In the genomic region with DNA sequence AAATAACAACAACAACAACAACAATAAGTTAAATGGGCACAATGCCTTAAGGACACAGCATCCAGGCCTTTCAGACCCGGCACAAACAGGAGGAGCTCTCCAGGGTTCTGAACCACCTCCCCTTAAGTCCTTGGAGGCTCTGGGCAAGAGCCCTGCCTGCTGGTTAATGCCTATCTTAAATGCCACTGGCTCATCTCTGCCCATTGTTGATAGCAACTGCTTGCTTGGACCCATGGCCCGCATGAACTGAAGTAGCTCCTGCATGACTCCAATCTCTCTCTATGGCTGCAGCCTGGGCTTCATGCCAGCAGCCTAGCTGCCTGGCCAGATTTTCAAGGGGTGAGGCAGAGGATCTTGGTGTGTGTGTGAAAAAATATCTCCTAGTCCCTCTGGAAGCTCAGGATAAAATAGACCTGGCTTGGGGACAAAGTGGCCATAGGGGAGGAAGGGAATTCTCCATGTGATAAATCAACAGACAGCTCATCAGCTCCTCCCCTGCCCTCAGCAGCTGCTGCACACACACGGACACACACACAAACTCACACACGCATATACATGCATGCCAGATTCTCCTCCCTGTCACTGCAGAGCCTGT, we compare ENCODE assay signal across 8 cellular contexts. TPM values are rescaled to one million over a fixed set of nuclear protein-coding genes. Genes with fewer than 3 reads are reported as not detected.
DNase-seq lines count a peak whose midpoint lies in the region; ATAC-seq and TF ChIP-seq lines count a peak whose summit lies in the region.

No MANE protein-coding gene starts in this region.

- in situ Hi-C loops in ACHN (cut with HindIII; ENCODE audit: low pct_ligation_motif_present, low pct_unique_long_range_greater_than_20kb, low sequenced_read_pairs): no loop called here

- no peak overlapping the region for H3K4me3 Mint-ChIP-seq in GM23338
- H3K4me3 Mint-ChIP-seq in activated T-helper 17 cell treated with anti-CD3 and anti-CD28 coated beads, Interleukin-2, amount 50 U/mL, for 72 hours: no peak overlapping the region

- ATAC-seq in GM23338: peak; percentile 93
- peak; percentile 80 for ATAC-seq in aorta (ENCODE audit: low FRiP score)
- no peak for ATAC-seq in activated T-helper 17 cell treated with anti-CD3 and anti-CD28 coated beads, Interleukin-2, amount 50 U/mL, for 72 hours (replicated peaks)
- no peak for ATAC-seq in HG03521 (IDR thresholded peaks at IDR 0.05; ENCODE audit: unreplicated experiment)

- H3K27me3 ChIP-seq in GM23338 (ENCODE audit: insufficient read depth): no peaks in the 10 kb centered on the region
- H3K27me3 ChIP-seq in aorta (ENCODE audit: control insufficient read depth in 1 of 2, insufficient read depth in 2 of 2, low read length in 1 of 2): no peaks in the 10 kb centered on the region

- no peak overlapping the region for H3K4me3 ChIP-seq in GM23338
- no peak overlapping the region for H3K4me3 ChIP-seq in cardiac fibroblast (replicated peaks in 1 of 2; ENCODE audit: low read depth in 2 of 2, low read length in 2 of 2)
- H3K4me3 ChIP-seq in aorta (ENCODE audit: low read length in 2 of 2): no peak overlapping the region

- no peaks in the 10 kb centered on the region for H3F3A ChIP-seq in GM23338 (replicated peaks; ENCODE audit: low read depth)

- H3K4me1 ChIP-seq in GM23338 (ENCODE audit: insufficient read depth) (0 out of 2 replicates have a peak, but pooled peaks cover 2% of the 10 kb centered on the region), aorta (ENCODE audit: control insufficient read depth in 1 of 2, insufficient read depth in 2 of 2, low read length in 2 of 2) (peaks cover 10 to 11% of the 10 kb centered on the region in 2 donors)

- no peak overlapping the region for H3K27ac Mint-ChIP-seq in GM23338
- H3K27ac Mint-ChIP-seq in activated T-helper 17 cell treated with anti-CD3 and anti-CD28 coated beads, Interleukin-2, amount 50 U/mL, for 72 hours: no peak overlapping the region

- no peaks in the 10 kb centered on the region for H3K79me2 ChIP-seq in GM23338 (replicated peaks; ENCODE audit: insufficient read depth)

- no peak overlapping the region for H3K4me2 ChIP-seq in GM23338

- H3K9me3 Mint-ChIP-seq in GM23338: no peaks in the 10 kb centered on the region; the same call in 2 of the 3 replicates
- H3K9me3 Mint-ChIP-seq in activated T-helper 17 cell treated with anti-CD3 and anti-CD28 coated beads, Interleukin-2, amount 50 U/mL, for 72 hours: no peaks in the 10 kb centered on the region

- H3K27ac ChIP-seq in GM23338 (ENCODE audit: low read depth) (no peak overlapping the region), aorta (ENCODE audit: low read depth in 1 of 2, low read length in 2 of 2) (no peak overlapping the region)

- peaks cover 6% of the 10 kb centered on the region for H3K27me3 Mint-ChIP-seq in GM23338 (ENCODE audit: insufficient read depth, low read depth, poor library complexity)
- no peaks in the 10 kb centered on the region for H3K27me3 Mint-ChIP-seq in activated T-helper 17 cell treated with anti-CD3 and anti-CD28 coated beads, Interleukin-2, amount 50 U/mL, for 72 hours

- H4K20me1 ChIP-seq in GM23338 (replicated peaks; ENCODE audit: insufficient read depth): peaks cover 22% of the 10 kb centered on the region; the same call in 1 of the 2 replicates

- H3K9me2 ChIP-seq in GM23338 (ENCODE audit: insufficient read depth): no peaks in the 10 kb centered on the region

- intact Hi-C loops in aorta (cut with DNase I): loop anchor here in 1 of 2 donors (10.0 kb wide), 1 partner anchor 174 kb away; no protein-coding TSS in a partner anchor

- H3K9me3 ChIP-seq in aorta (ENCODE audit: control insufficient read depth, low read length): no peaks in the 10 kb centered on the region

- peaks cover 11% of the 10 kb centered on the region for H3K4me1 Mint-ChIP-seq in GM23338
- no peaks in the 10 kb centered on the region for H3K4me1 Mint-ChIP-seq in activated T-helper 17 cell treated with anti-CD3 and anti-CD28 coated beads, Interleukin-2, amount 50 U/mL, for 72 hours

- H3K36me3 Mint-ChIP-seq in GM23338 (ENCODE audit: low read depth): no peaks in the 10 kb centered on the region
- no peaks in the 10 kb centered on the region for H3K36me3 Mint-ChIP-seq in activated T-helper 17 cell treated with anti-CD3 and anti-CD28 coated beads, Interleukin-2, amount 50 U/mL, for 72 hours (ENCODE audit: low read depth)

- H2AFZ ChIP-seq in GM23338: no peak overlapping the region

- H3K36me3 ChIP-seq in GM23338 (ENCODE audit: insufficient read depth): no peaks in the 10 kb centered on the region
- no peaks in the 10 kb centered on the region for H3K36me3 ChIP-seq in aorta (ENCODE audit: control insufficient read depth in 1 of 2, insufficient read depth in 2 of 2, low read length in 1 of 2)

- 22 to 26% methylated on average over 4 of the region's 4 CpGs for WGBS in aorta, 2 donors

- TF ChIP-seq CTCF in GM23338 (conservative IDR thresholded peaks at IDR 0.05; ENCODE audit: low read depth in 2 of 2): no peak
- TF ChIP-seq CTCF in cardiac fibroblast (IDR thresholded peaks at IDR 0.05; ENCODE audit: low read depth, low read length): no peak

- peak; percentile 71 for DNase-seq in ACHN
- DNase-seq in GM23338 (ENCODE audit: low spot score): peak; percentile 88
- peak; percentile 51 for DNase-seq in NCI-H510A treated with DMSO at 0.1 percent for 48 hours (lab: John Stamatoyannopoulos, UW)
- DNase-seq in cardiac fibroblast (ENCODE audit: low read depth in 2 of 2): peak; percentile 80 to 87
- DNase-seq in kidney glomerular epithelial cell (lab: John Stamatoyannopoulos, UW): peak; percentile 45
- peak; percentile 62 to 84 for DNase-seq in aorta

TF ChIP-seq in GM23338, 12 proteins besides CTCF, POLR2A, EP300 and RAD21:
- TF ChIP-seq ZNF114 (CRISPR knock-in tag; IDR thresholded peaks at IDR 0.05): no peak
- no peak for TF ChIP-seq NANOG (IDR thresholded peaks at IDR 0.05; ENCODE audit: borderline replicate concordance)
- TF ChIP-seq REST (IDR thresholded peaks at IDR 0.05; ENCODE audit: unreplicated experiment): peak; percentile 85

RNA-seq across cellular contexts. Expression of gene FAM219A, which starts 27.4 kb away (rescaled TPM):
- 6.1 and 7.2 TPM in 2 replicates for total RNA-seq in GM23338 (2014; rRNA removed; shearing (Covaris generic))
- 3.3 and 3.8 TPM in 2 replicates for polyA plus RNA-seq in GM23338 (2016; fragmentation: Nextera tagmentation; extraction: Ambion mirVana)
- 10 to 100 TPM; 43.9 to 48.0 TPM for total RNA-seq in aorta
- 10 to 100 TPM; 10.1 to 10.6 TPM for polyA plus RNA-seq in aorta
- 10 to 100 TPM; 12.5 to 12.9 TPM for total RNA-seq in activated T-helper 17 cell treated with anti-CD3 and anti-CD28 coated beads, Interleukin-2, amount 50 U/mL, for 72 hours

RNA-seq across cellular contexts. Expression of gene DNAI1, which starts 27.7 kb away (rescaled TPM):
- 0.19 and 1.0 TPM in 2 replicates for total RNA-seq in GM23338 (2014; rRNA removed; shearing (Covaris generic))
- polyA plus RNA-seq in GM23338 (2016; fragmentation: Nextera tagmentation; extraction: Ambion mirVana) (0.82 and 1.1 TPM in 2 replicates), aorta (not detected)
- not detected for total RNA-seq in aorta
- not detected for total RNA-seq in activated T-helper 17 cell treated with anti-CD3 and anti-CD28 coated beads, Interleukin-2, amount 50 U/mL, for 72 hours

RNA-seq across cellular contexts. Expression of gene MYORG, which starts 54.2 kb away (rescaled TPM):
- 4.9 and 7.3 TPM in 2 replicates for total RNA-seq in GM23338 (2014; rRNA removed; shearing (Covaris generic))
- 1.3 and 1.5 TPM in 2 replicates for polyA plus RNA-seq in GM23338 (2016; fragmentation: Nextera tagmentation; extraction: Ambion mirVana)
- 1 to 10 TPM; 6.1 to 9.6 TPM for total RNA-seq in aorta
- polyA plus RNA-seq in aorta: 1 to 10 TPM; 1.6 to 2.1 TPM
- 1 to 10 TPM; 1.6 to 3.5 TPM for total RNA-seq in activated T-helper 17 cell treated with anti-CD3 and anti-CD28 coated beads, Interleukin-2, amount 50 U/mL, for 72 hours

Comparison
In these comparisons a context has a peak if more than half of its experiments do, and no peak if none do; other contexts are left out.
1. ATAC-seq: peak in GM23338 (single experiment) and aorta (single experiment); none in activated T-helper 17 cell treated with anti-CD3 and anti-CD28 coated beads, Interleukin-2, amount 50 U/mL, for 72 hours (single experiment) and HG03521 (single experiment).
2. Peak in every context shown above with its lines, with median percentiles within 50 percentile points of each other: DNase-seq.